Comparison of ENCODE assay signal across 9 cellular contexts in the genomic region with DNA sequence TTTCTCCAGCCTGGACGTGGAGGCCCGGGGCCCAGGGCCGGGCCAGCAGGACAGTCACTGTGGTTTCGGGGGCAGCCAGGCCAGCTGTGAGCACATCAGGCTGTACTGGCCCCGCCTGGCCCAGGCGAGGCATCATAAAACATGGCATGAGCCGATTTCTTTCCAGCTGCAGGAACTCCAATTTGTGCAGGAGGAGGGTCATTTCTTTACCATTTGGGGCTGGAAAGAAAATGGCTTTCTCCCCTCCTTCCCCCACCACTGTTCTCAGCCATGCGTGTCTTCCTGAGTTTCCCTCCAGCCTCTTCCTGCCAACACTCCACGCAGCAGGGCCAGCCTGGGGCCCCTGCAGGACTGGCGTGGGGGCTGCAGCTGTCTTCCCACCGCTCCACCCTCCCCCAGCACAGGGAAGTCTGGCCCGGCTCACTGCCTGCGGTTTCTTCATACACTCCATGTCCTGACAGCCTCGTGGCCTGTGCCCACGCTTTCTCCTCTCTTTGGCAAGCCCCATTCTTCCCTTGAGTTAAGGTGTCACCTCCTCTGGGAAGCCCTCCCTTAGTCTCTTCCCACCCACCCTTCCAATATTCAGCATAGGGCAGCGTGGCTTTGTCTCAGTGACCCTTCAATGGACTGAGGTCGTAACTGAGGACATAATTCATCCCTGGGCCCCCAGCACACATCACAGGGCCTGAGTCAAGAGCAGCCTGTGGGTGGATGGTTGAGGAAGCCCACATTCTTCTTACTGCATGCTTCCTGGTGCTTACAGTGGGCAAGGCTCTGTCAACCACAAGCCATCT.
DNase-seq lines count a peak whose midpoint lies in the region; ATAC-seq and TF ChIP-seq lines count a peak whose summit lies in the region.
"Had no signal": no experiment of that assay in that cellular context is flagged by ENCODE, and none has a peak within 500 bp of the region (broad histone marks: within the 10 kb centered on the region; RNA-seq: fewer than 3 reads in every experiment).

No MANE protein-coding gene starts in this region.

- H3K4me1 ChIP-seq in lower lobe of right lung = peaks cover 17% of the 10 kb centered on the region
- H3K4me1 ChIP-seq in tibial nerve = peaks cover 0 to 33% (median 16%) of the 10 kb centered on the region in 4 donors

- WGBS in tibial nerve, 2 donors = 29 to 31% methylated on average over 17 of the region's 17 CpGs

- H3K27ac ChIP-seq in lower lobe of right lung (no peak overlapping the region), tibial nerve (peak overlapping the region in 3 of 4 donors; percentile 19 to 67 (median 46))

- peak; percentile 58 to 71 for ATAC-seq in lower lobe of right lung
- ATAC-seq in HG03432 (IDR thresholded peaks at IDR 0.05; ENCODE audit: unreplicated experiment) = no peak

- TF ChIP-seq CTCF in lower lobe of right lung (IDR thresholded peaks at IDR 0.05) (no peak), tibial nerve (IDR thresholded peaks at IDR 0.05) (peak in 1 of 5 experiments; percentile 10)

- TF ChIP-seq EP300 in tibial nerve (IDR thresholded peaks at IDR 0.05) = peak in 1 of 2 donors; percentile 10

- H3K36me3 ChIP-seq in lower lobe of right lung (no peaks in the 10 kb centered on the region), tibial nerve (no peaks in the 10 kb centered on the region)

- H3K27me3 ChIP-seq in lower lobe of right lung (ENCODE audit: low read depth) (no peaks in the 10 kb centered on the region), tibial nerve (no peaks in the 10 kb centered on the region)

- DNase-seq in KBM-7 = peak; percentile 85
- peak; percentile 38 for DNase-seq in astrocyte of the hippocampus (ENCODE audit: low read depth, low spot score)
- DNase-seq in lower lobe of right lung = peak; percentile 77
- peak; percentile 36 to 38 for DNase-seq in tibial nerve (ENCODE audit: low spot score in 2 of 2)
- DNase-seq in NCI-H2081 (lab: John Stamatoyannopoulos, UW) = no peak
- no peak for DNase-seq in mesenteric fat pad (ENCODE audit: low spot score)
- DNase-seq: amniotic stem cell, NCI-H1105 treated with DMSO at 0.1 percent for 48 hours had no signal

- TF ChIP-seq POLR2A in tibial nerve (IDR thresholded peaks at IDR 0.05) = no peak

- H3K9me3 ChIP-seq in lower lobe of right lung = no peaks in the 10 kb centered on the region
- H3K9me3 ChIP-seq in tibial nerve = no peaks in the 10 kb centered on the region

- intact Hi-C loops in lower lobe of right lung (cut with DNase I) = no loop called here

- no peak overlapping the region for H3K4me3 ChIP-seq in lower lobe of right lung
- H3K4me3 ChIP-seq in tibial nerve = no peak overlapping the region

- in situ Hi-C loops in KBM-7 (cut with MboI; ENCODE audit: low pct_unique_long_range_greater_than_20kb, low sequenced_read_pairs) = no loop called here

Comparison
In these comparisons a context has a peak if more than half of its experiments do, and no peak if none do; other contexts are left out.
1. DNase-seq: peak in KBM-7 (single experiment), astrocyte of the hippocampus (single experiment), lower lobe of right lung (single experiment) and tibial nerve (2 of 2); none in NCI-H2081 (0 of 2) and mesenteric fat pad (single experiment).